ENCODE assay signal across 17 cellular contexts in the genomic region with DNA sequence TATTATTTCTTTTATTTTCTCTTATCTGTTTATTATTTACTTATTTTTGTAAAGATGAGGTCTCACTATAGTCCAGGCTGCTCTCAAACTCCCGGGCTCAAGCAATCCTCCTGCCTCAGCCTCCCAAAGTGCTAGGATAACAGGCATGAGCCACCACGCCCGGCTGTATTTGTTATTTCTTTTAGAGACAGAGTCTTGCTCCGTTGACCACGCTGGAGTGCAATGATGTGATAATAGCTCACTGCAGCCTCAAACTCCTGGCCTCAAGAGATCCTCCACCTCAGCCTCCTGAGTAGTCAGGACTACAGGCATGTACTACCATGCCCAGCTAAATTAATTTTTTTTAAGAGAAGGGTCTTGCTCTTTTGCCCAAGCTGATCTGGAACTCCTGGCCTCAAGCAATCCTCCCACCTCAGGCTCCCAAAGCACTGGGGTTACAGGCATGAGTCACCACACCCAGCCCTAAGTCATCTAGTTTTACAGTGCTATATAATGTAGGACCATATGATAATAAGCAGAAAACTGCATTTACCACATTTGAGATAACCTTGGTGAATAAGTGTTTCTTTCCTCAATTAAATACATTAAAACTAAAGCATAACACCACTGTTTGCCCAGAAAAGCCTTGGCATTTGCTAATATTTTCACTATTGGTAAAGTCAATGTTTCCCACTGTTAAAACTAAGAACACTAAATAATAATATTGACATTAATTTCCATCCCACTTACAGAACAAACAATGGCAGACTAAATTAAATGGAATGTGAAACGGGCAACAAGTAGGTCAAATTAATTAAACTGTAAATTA.
DNase-seq lines count a peak whose midpoint lies in the region; ATAC-seq, FAIRE-seq and TF ChIP-seq lines count a peak whose summit lies in the region.
"Had no signal": no experiment of that assay in that cellular context is flagged by ENCODE, and none has a peak within 500 bp of the region (broad histone marks: within the 10 kb centered on the region; RNA-seq: fewer than 3 reads in every experiment).

No MANE protein-coding gene starts in this region.

- ATAC-seq in RWPE2 (ENCODE audit: low read depth): 0 out of 3 replicates have a peak, but pooled peaks have one; percentile 46

- no peak overlapping the region for H2AFZ ChIP-seq in GM23248

- no peak for FAIRE-seq in kidney (lab: Jason Lieb, UNC)
- FAIRE-seq: GM18507 had no signal

- in situ Hi-C loops in GM23248 (cut with MboI): no loop called here

- no peak overlapping the region for H3K9ac ChIP-seq in GM23248
- H3K9ac ChIP-seq in kidney (ENCODE audit: low read length in 2 of 2): no peak overlapping the region

- H3K9me3 Mint-ChIP-seq in osteocyte (ENCODE audit: unreplicated experiment): no peaks in the 10 kb centered on the region
- H3K9me3 Mint-ChIP-seq: activated B cell treated with CpG ODN at 0.5 μM for 24 hours; activated naive CD4-positive, alpha-beta T cell treated with anti-CD3 and anti-CD28 coated beads, Interleukin-2, amount 50 U/mL, for 24 hours; immature natural killer cell; neural crest cell had no signal

- no peak overlapping the region for H3K27ac ChIP-seq in GM23248
- no peak overlapping the region for H3K27ac ChIP-seq in RWPE2 (ENCODE audit: poor library complexity, severe bottlenecking)
- H3K27ac ChIP-seq in kidney (ENCODE audit: low read depth in 2 of 2, low read length in 2 of 2): no peak overlapping the region
- H3K27ac ChIP-seq: esophagus muscularis mucosa, thyroid gland had no signal

- peaks cover 6% of the 10 kb centered on the region for H3K4me1 Mint-ChIP-seq in osteocyte (ENCODE audit: unreplicated experiment)

- WGBS in GM23248 (ENCODE audit: low coverage in 1 of 2, low lambda C conversion rate in 2 of 2, missing lambda C conversion rate in 2 of 2), 2 experiments: 72 to 74% methylated on average over 6 of the region's 6 CpGs

- intact Hi-C loops in kidney (cut with DNase I): no loop called here

- H3K27me3 Mint-ChIP-seq in osteocyte (ENCODE audit: unreplicated experiment): no peaks in the 10 kb centered on the region
- H3K27me3 Mint-ChIP-seq: activated B cell treated with CpG ODN at 0.5 μM for 24 hours; activated naive CD4-positive, alpha-beta T cell treated with anti-CD3 and anti-CD28 coated beads, Interleukin-2, amount 50 U/mL, for 24 hours had no signal

- H3K27me3 ChIP-seq in GM23248 (replicated peaks; ENCODE audit: insufficient read depth) (no peaks in the 10 kb centered on the region), RWPE2 (ENCODE audit: insufficient read depth, poor library complexity, severe bottlenecking) (no peaks in the 10 kb centered on the region)
- H3K27me3 ChIP-seq: esophagus muscularis mucosa, thyroid gland had no signal

- peaks cover 4% of the 10 kb centered on the region; the same call in 1 of the 2 replicates for H3F3A ChIP-seq in GM23248 (ENCODE audit: insufficient read depth)

- no peaks in the 10 kb centered on the region for H3K36me3 Mint-ChIP-seq in osteocyte (ENCODE audit: unreplicated experiment)
- H3K36me3 Mint-ChIP-seq: immature natural killer cell had no signal

- H3K27ac Mint-ChIP-seq in osteocyte (ENCODE audit: unreplicated experiment): no peak overlapping the region
- H3K27ac Mint-ChIP-seq: activated B cell treated with CpG ODN at 0.5 μM for 24 hours; activated naive CD4-positive, alpha-beta T cell treated with anti-CD3 and anti-CD28 coated beads, Interleukin-2, amount 50 U/mL, for 24 hours had no signal

- 0 out of 2 replicates have a peak, but pooled peaks cover 5% of the 10 kb centered on the region for H3K9me2 ChIP-seq in GM23248 (ENCODE audit: insufficient read depth)

- no peak overlapping the region for H3K4me3 ChIP-seq in AG10803 (ENCODE audit: low read length)
- H3K4me3 ChIP-seq in GM23248: no peak overlapping the region
- H3K4me3 ChIP-seq in RWPE2 (ENCODE audit: severe bottlenecking): no peak overlapping the region
- H3K4me3 ChIP-seq in kidney (ENCODE audit: low read length in 2 of 2): no peak overlapping the region
- H3K4me3 ChIP-seq: esophagus muscularis mucosa, thyroid gland had no signal

- peaks cover 60% of the 10 kb centered on the region for H3K79me2 ChIP-seq in GM23248 (ENCODE audit: insufficient read depth)

- H3K4me3 Mint-ChIP-seq in osteocyte (ENCODE audit: unreplicated experiment): no peak overlapping the region
- H3K4me3 Mint-ChIP-seq: activated B cell treated with CpG ODN at 0.5 μM for 24 hours; activated naive CD4-positive, alpha-beta T cell treated with anti-CD3 and anti-CD28 coated beads, Interleukin-2, amount 50 U/mL, for 24 hours; immature natural killer cell; neural crest cell had no signal

- H3K4me1 ChIP-seq in GM23248 (ENCODE audit: insufficient read depth): peaks cover 10% of the 10 kb centered on the region; the same call in 1 of the 2 replicates
- no peaks in the 10 kb centered on the region for H3K4me1 ChIP-seq in RWPE2 (ENCODE audit: insufficient read depth, poor library complexity, severe bottlenecking)
- H3K4me1 ChIP-seq in kidney (ENCODE audit: control insufficient read depth in 1 of 2, insufficient read depth in 1 of 2, low read depth in 1 of 2, low read length in 2 of 2): no peaks in the 10 kb centered on the region

- H4K20me1 ChIP-seq in GM23248 (ENCODE audit: insufficient read depth): peaks cover 6% of the 10 kb centered on the region

- DNase-seq in AG10803 (ENCODE audit: low read depth) (peak; percentile 6), GM23248 (peak; percentile 39), RWPE2 (ENCODE audit: low spot score) (no peak), iris pigment epithelial cell (ENCODE audit: low read depth) (peak; percentile 40), kidney (no peak), osteocyte (ENCODE audit: extremely low spot score, unreplicated experiment) (no peak)
- no peak for DNase-seq in stimulated activated CD8-positive, alpha-beta memory T cell treated with anti-CD3 and anti-CD28 coated beads, Interleukin-4, amount 100 ng/mL, for 48 hours
- no peak for DNase-seq in stimulated activated naive CD4-positive, alpha-beta T cell (lab: John Stamatoyannopoulos, UW)
- DNase-seq: activated B cell treated with CpG ODN at 0.5 μM for 24 hours, immature natural killer cell, NCI-H1105, NCI-H748 treated with DMSO at 0.1 percent for 48 hours, thyroid gland had no signal

- H3K36me3 ChIP-seq in GM23248 (ENCODE audit: low read depth) (no peaks in the 10 kb centered on the region), RWPE2 (ENCODE audit: low read depth) (no peaks in the 10 kb centered on the region), kidney (ENCODE audit: control insufficient read depth in 1 of 2, insufficient read depth in 2 of 2, low read length in 2 of 2) (no peaks in the 10 kb centered on the region)
- H3K36me3 ChIP-seq: esophagus muscularis mucosa, thyroid gland had no signal

- H3K4me2 ChIP-seq in GM23248 (ENCODE audit: unreplicated experiment): peak overlapping the region; percentile 41

- TF ChIP-seq CTCF in AG10803 (conservative IDR thresholded peaks at IDR 0.05; ENCODE audit: low read length) (no peak), RWPE2 (IDR thresholded peaks at IDR 0.05; ENCODE audit: poor library complexity, severe bottlenecking) (no peak), kidney (IDR thresholded peaks at IDR 0.05; ENCODE audit: borderline replicate concordance, extremely low read depth, insufficient read depth) (no peak), osteocyte (IDR thresholded peaks at IDR 0.05) (no peak)

- H3K9me3 ChIP-seq in GM23248 (ENCODE audit: low read depth) (no peaks in the 10 kb centered on the region), RWPE2 (ENCODE audit: severe bottlenecking) (no peaks in the 10 kb centered on the region), kidney (ENCODE audit: control insufficient read depth in 1 of 2, low read length in 2 of 2) (no peaks in the 10 kb centered on the region)
- H3K9me3 ChIP-seq: esophagus muscularis mucosa, thyroid gland had no signal

Comparison
In these comparisons a context has a peak if more than half of its experiments do, and no peak if none do; other contexts are left out.
1. DNase-seq: peak in AG10803 (single experiment), GM23248 (single experiment) and iris pigment epithelial cell (single experiment); none in RWPE2 (single experiment), kidney (single experiment), osteocyte (single experiment), stimulated activated CD8-positive, alpha-beta memory T cell treated with anti-CD3 and anti-CD28 coated beads, Interleukin-4, amount 100 ng/mL, for 48 hours (single experiment) and stimulated activated naive CD4-positive, alpha-beta T cell (0 of 6).